In the genomic region with DNA sequence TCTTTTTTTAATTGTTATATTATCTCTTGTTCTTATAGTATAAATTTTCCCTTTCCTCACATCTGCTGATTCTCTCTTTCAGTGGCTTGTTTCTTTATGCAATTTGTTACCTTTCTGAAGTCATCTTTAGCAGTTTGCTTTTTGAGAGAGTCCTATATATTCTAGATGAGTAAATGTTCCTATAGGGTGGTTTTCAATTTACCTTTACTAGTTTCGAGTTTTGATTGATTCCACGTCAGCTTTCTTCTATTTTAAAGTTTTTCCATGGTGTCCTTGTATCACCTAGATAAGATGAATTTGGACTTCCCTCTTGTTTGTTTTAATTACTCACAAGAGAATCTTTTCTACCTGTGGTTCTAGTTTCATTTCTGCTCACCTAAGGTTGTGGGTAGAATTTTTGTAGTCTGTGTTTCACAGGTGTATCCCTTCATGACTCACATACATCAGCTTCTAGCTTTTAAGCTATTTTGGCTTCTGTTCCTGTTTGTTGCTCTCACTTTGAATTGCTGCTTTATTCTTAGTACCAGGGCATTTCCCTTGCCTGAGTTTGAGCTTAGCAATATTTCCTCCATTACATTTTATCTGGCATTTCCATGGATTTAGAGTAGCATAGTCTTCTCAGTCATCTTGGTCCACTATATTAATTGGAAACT, we compare ENCODE assay signal across 13 cellular contexts. TPM values are rescaled to one million over a fixed set of nuclear protein-coding genes. Genes with fewer than 3 reads are reported as not detected.
DNase-seq lines count a peak whose midpoint lies in the region; ATAC-seq and TF ChIP-seq lines count a peak whose summit lies in the region.
"Had no signal": no experiment of that assay in that cellular context is flagged by ENCODE, and none has a peak within 500 bp of the region (broad histone marks: within the 10 kb centered on the region; RNA-seq: fewer than 3 reads in every experiment).

No MANE protein-coding gene starts in this region.

- H3K4me1 ChIP-seq in H9 (ENCODE audit: insufficient read depth, low read length), result no peaks in the 10 kb centered on the region; the same call in 1 of the 2 replicates
- H3K4me1 ChIP-seq in heart right ventricle, result no peaks in the 10 kb centered on the region

- DNase-seq in H9 (no peak), NCI-H345 treated with DMSO at 0.1 percent for 48 hours (lab: John Stamatoyannopoulos, UW; ENCODE audit: unreplicated experiment) (no peak), Ammon's horn (ENCODE audit: low spot score) (no peak), heart right ventricle (no peak)
- DNase-seq: cortex of kidney, kidney, right cardiac atrium had no signal

- H4K20me1 ChIP-seq in H9 (ENCODE audit: control insufficient read depth, insufficient read depth, insufficient read length), result no peaks in the 10 kb centered on the region

- no peak overlapping the region for H4K91ac ChIP-seq in H9 (ENCODE audit: insufficient read length, low read depth, low read length)

- H3K27ac ChIP-seq in H9 (ENCODE audit: insufficient read length, low read depth, low read length) (no peak overlapping the region), heart right ventricle (no peak overlapping the region)

- no peak overlapping the region for H3K4me3 Mint-ChIP-seq in H9

- peaks cover 9 to 14% of the 10 kb centered on the region in 2 experiments for H3K4me1 Mint-ChIP-seq in H9

- H3T11ph ChIP-seq in H9 (ENCODE audit: low read length), result no peak overlapping the region

- no peak overlapping the region for H3K27ac Mint-ChIP-seq in H9

- H3K27me3 Mint-ChIP-seq in H9 (ENCODE audit: low read depth), result no peaks in the 10 kb centered on the region

- no peak overlapping the region for H2BK15ac ChIP-seq in H9 (ENCODE audit: low read depth, low read length)

- H3K14ac ChIP-seq in H9 (ENCODE audit: insufficient read depth, low read length), result no peak overlapping the region

- no peaks in the 10 kb centered on the region for H3K79me2 ChIP-seq in H9 (ENCODE audit: insufficient read depth, low read length)

- no peaks in the 10 kb centered on the region for H3K36me3 ChIP-seq in heart right ventricle

- H3K23ac ChIP-seq in H9 (ENCODE audit: insufficient read length, low read depth, low read length), result no peak overlapping the region

- ATAC-seq in GM18861 (IDR thresholded peaks at IDR 0.05; ENCODE audit: unreplicated experiment) (peak; percentile 89), GM21515 (IDR thresholded peaks at IDR 0.05; ENCODE audit: unreplicated experiment) (peak; percentile 86), HG03175 (IDR thresholded peaks at IDR 0.05; ENCODE audit: unreplicated experiment) (peak; percentile 91), esophagus mucosa (peak; percentile 78), heart right ventricle (no peak)
- ATAC-seq: K562, Panc1, right cardiac atrium had no signal

- H3K9me3 ChIP-seq in H9 (ENCODE audit: control insufficient read depth, low read depth, low read length), result no peaks in the 10 kb centered on the region
- H3K9me3 ChIP-seq in heart right ventricle, result peaks cover 0 to 2% (median 0%) of the 10 kb centered on the region in 11 donors

- H4K8ac ChIP-seq in H9 (replicated peaks; ENCODE audit: insufficient read length, low read depth, low read length), result no peak overlapping the region

- H3K9ac ChIP-seq in H9 (ENCODE audit: extremely low read depth, insufficient read length, low read length), result no peak overlapping the region

- no peak overlapping the region for H2BK5ac ChIP-seq in H9 (ENCODE audit: insufficient read length, low read length)

- no peaks in the 10 kb centered on the region for H3K23me2 ChIP-seq in H9 (ENCODE audit: insufficient read length, low read depth, low read length, poor library complexity, severe bottlenecking)

- H2BK20ac ChIP-seq in H9 (ENCODE audit: low read depth, low read length, poor library complexity, severe bottlenecking), result no peak overlapping the region

- H3K79me1 ChIP-seq in H9 (ENCODE audit: insufficient read depth, low read depth, low read length, poor library complexity, severe bottlenecking), result no peaks in the 10 kb centered on the region

- no peak overlapping the region for H3K4me3 ChIP-seq in heart right ventricle
- H3K4me3 ChIP-seq: K562 had no signal

- intact Hi-C loops in heart right ventricle (cut with DNase I), result no loop called here

- H3K27me3 ChIP-seq in H9 (ENCODE audit: insufficient read depth, low read length) (no peaks in the 10 kb centered on the region), heart right ventricle (peaks cover 0 to 5% (median 0%) of the 10 kb centered on the region in 7 donors)

- no peak overlapping the region for H3K4ac ChIP-seq in H9 (ENCODE audit: low read depth, low read length)

- WGBS in H9 (ENCODE audit: extremely low coverage, insufficient read length, low lambda C conversion rate), result no CpG with 5 or more reads among the region's 2 CpGs
- 73 to 84% methylated on average over 2 of the region's 2 CpGs for WGBS in heart right ventricle, 2 donors

- H4K5ac ChIP-seq in H9 (ENCODE audit: insufficient read length, low read depth, low read length), result no peak overlapping the region

- no peak overlapping the region for H3K56ac ChIP-seq in H9 (ENCODE audit: insufficient read length, low read depth, low read length)

- H3K18ac ChIP-seq in H9 (ENCODE audit: insufficient read length, low read depth, low read length), result no peak overlapping the region

- H2AFZ ChIP-seq in H9 (ENCODE audit: low read length), result no peak overlapping the region

- peaks cover 3 to 7% (median 6%) of the 10 kb centered on the region in 3 experiments for H3K36me3 Mint-ChIP-seq in H9 (ENCODE audit: insufficient read depth in 1 of 3, low read depth in 3 of 3)

- H2AK5ac ChIP-seq in H9 (ENCODE audit: insufficient read length, low read length), result no peak overlapping the region

- no peak overlapping the region for H2BK120ac ChIP-seq in H9 (ENCODE audit: low read depth, low read length, poor library complexity, severe bottlenecking)

- no peak overlapping the region for H2BK12ac ChIP-seq in H9 (ENCODE audit: insufficient read length, low read depth, low read length)

- H3K4me2 ChIP-seq in H9 (ENCODE audit: insufficient read depth, insufficient read length, low read length), result no peak overlapping the region

- H3K9me3 Mint-ChIP-seq in H9, result no peaks in the 10 kb centered on the region; a peak in 1 of 5 replicates

- TF ChIP-seq CTCF in H9 (conservative IDR thresholded peaks at IDR 0.05) (no peak), heart right ventricle (IDR thresholded peaks at IDR 0.05) (no peak)

RNA-seq across cellular contexts. Expression of gene TEX9, which starts 6.4 kb away (rescaled TPM):
- 9.2 TPM for total RNA-seq in esophagus mucosa
- total RNA-seq in H9 (2021), result 8.4 and 8.9 TPM in 2 replicates
- 1 to 10 TPM in 2 of 10 donors, under 1 TPM in 8; 0.28 to 1.7 (median 0.59) TPM for total RNA-seq in heart right ventricle
- under 1 TPM; 0.19 to 0.29 TPM for polyA plus RNA-seq in heart right ventricle

Comparison
In these comparisons a context has a peak if more than half of its experiments do, and no peak if none do; other contexts are left out.
1. ATAC-seq: peak in GM18861 (single experiment), GM21515 (single experiment), HG03175 (single experiment) and esophagus mucosa (single experiment); none in heart right ventricle (0 of 8).